17 cellular contexts compared by ENCODE assay signal in the genomic region with DNA sequence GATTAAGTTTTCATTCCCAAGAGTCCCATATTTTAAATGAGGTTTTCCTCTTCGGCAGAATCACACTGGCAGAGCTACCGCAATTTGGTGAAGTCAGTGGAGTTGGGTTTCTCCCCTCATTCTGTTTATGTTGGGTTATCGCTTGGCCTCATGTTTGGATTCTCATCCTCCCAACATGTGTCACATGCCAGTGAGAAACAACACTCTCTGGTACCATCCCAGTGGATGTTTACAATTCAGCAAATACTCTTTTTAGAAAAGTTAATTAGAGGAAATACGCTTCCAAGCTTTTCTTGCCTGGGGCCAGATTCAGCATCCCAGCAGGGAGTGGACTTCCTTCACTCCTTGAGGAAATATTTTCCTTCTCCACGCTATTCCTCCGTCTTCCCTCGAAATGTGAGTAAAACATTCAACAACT. TPM values are rescaled to one million over a fixed set of nuclear protein-coding genes. Genes with fewer than 3 reads are reported as not detected.
DNase-seq lines count a peak whose midpoint lies in the region; ATAC-seq and TF ChIP-seq lines count a peak whose summit lies in the region.
"Had no signal": no experiment of that assay in that cellular context is flagged by ENCODE, and none has a peak within 500 bp of the region (broad histone marks: within the 10 kb centered on the region; RNA-seq: fewer than 3 reads in every experiment).

No MANE protein-coding gene starts in this region.

- peak overlapping the region; percentile 18; the same call in 1 of the 3 replicates for H2BK15ac ChIP-seq in IMR-90 (ENCODE audit: low read depth, low read length)

- peak overlapping the region; percentile 75 for H3K4me3 ChIP-seq in AG04450 (ENCODE audit: low read depth, low read length)
- H3K4me3 ChIP-seq in IMR-90 (ENCODE audit: insufficient read depth, low read depth, low read length) = peak overlapping the region; percentile 8; the same call in 1 of the 2 replicates
- peak overlapping the region in 1 of 4 donors; percentile 36 for H3K4me3 ChIP-seq in esophagus squamous epithelium
- peak overlapping the region; percentile 44 for H3K4me3 ChIP-seq in ovary
- H3K4me3 ChIP-seq: BLaER1, tibial artery had no signal

- H3K4me1 ChIP-seq in IMR-90 (ENCODE audit: control insufficient read depth, insufficient read depth, low read length) = peaks cover 33% of the 10 kb centered on the region
- H3K4me1 ChIP-seq in esophagus squamous epithelium = peaks cover 0 to 18% (median 3%) of the 10 kb centered on the region in 3 donors
- H3K4me1 ChIP-seq in ovary (ENCODE audit: insufficient read depth) = no peaks in the 10 kb centered on the region
- H3K4me1 ChIP-seq: BLaER1 had no signal

- BruUV-seq in IMR-90 (replicated peaks; lab: Mats Ljungman, UMichigan) = no TSS peak

- TF ChIP-seq CTCF in AG04450 (IDR thresholded peaks at IDR 0.05; ENCODE audit: low read depth, low read length) (no peak), IMR-90 (conservative IDR thresholded peaks at IDR 0.05; ENCODE audit: low read depth, low read length) (no peak), esophagus squamous epithelium (IDR thresholded peaks at IDR 0.05) (no peak), ovary (IDR thresholded peaks at IDR 0.05) (no peak)

- H3K14ac ChIP-seq in IMR-90 (replicated peaks; ENCODE audit: low read depth, low read length) = peak overlapping the region; percentile 77

- no peak overlapping the region for H3K27ac Mint-ChIP-seq in stimulated activated naive B cell treated with anti-CD40 and anti-IgM and Interleukin-4, amounts not matched to agents 10 μg/mL and 1 μg/mL and 100 μg/mL, for 72 hours

- peak overlapping the region; percentile 4 for H3K27ac ChIP-seq in AG04450 (ENCODE audit: low read depth, low read length)
- H3K27ac ChIP-seq in IMR-90 (ENCODE audit: insufficient read depth, low read length) = peak overlapping the region; percentile 7; the same call in 1 of the 2 replicates
- peak overlapping the region in 3 of 4 donors; percentile 12 to 15 (median 12) for H3K27ac ChIP-seq in esophagus squamous epithelium
- no peak overlapping the region for H3K27ac ChIP-seq in ovary
- H3K27ac ChIP-seq: BLaER1, KMS-11, tibial artery, VCaP had no signal

- peak; percentile 10; the same call in 1 of the 2 replicates for ATAC-seq in IMR-90 (ENCODE audit: low read depth)
- ATAC-seq in stimulated activated naive B cell treated with anti-CD40 and anti-IgM and Interleukin-4, amounts not matched to agents 10 μg/mL and 1 μg/mL and 100 μg/mL, for 72 hours (replicated peaks) = no peak

- dilution Hi-C loops in IMR-90 (cut with HindIII; ENCODE audit: low sequenced_read_pairs, unreplicated experiment) = no loop called here

- peaks cover 3 to 7% of the 10 kb centered on the region in 2 donors for H3K4me1 Mint-ChIP-seq in stimulated activated naive B cell treated with anti-CD40 and anti-IgM and Interleukin-4, amounts not matched to agents 10 μg/mL and 1 μg/mL and 100 μg/mL, for 72 hours

- POLR2A ChIA-PET in AG04450 (lab: Yijun Ruan, JAX) (no interaction called here), IMR-90 (lab: Charles Lee; ENCODE audit: unreplicated experiment) (interaction anchor here (0.6 kb wide), 1 partner anchor 16 kb away, joined by 4 read pairs; no protein-coding TSS in a partner anchor)

- peak overlapping the region; percentile 9 to 45; a peak in 2 of 4 replicates for H4K8ac ChIP-seq in IMR-90 (ENCODE audit: low read depth in 2 of 2, low read length in 2 of 2)

- H4K5ac ChIP-seq in IMR-90 (ENCODE audit: low read depth, low read length) = peak overlapping the region; percentile 37; the same call in 1 of the 2 replicates

- CTCF ChIA-PET in AG04450 (lab: Charles Lee) = interaction anchor here (4.6 kb wide), 1 partner anchor 37 kb away, joined by 26 read pairs; no protein-coding TSS in a partner anchor
- CTCF ChIA-PET in IMR-90 (lab: Yijun Ruan, JAX) = interaction anchor here (1.1 kb wide), 1 partner anchor 36 kb away, joined by 3 read pairs; no protein-coding TSS in a partner anchor

- peaks cover 62 to 64% of the 10 kb centered on the region in 2 donors for H3K27me3 Mint-ChIP-seq in stimulated activated naive B cell treated with anti-CD40 and anti-IgM and Interleukin-4, amounts not matched to agents 10 μg/mL and 1 μg/mL and 100 μg/mL, for 72 hours

- H2BK120ac ChIP-seq in IMR-90 (ENCODE audit: low read depth, low read length) = peak overlapping the region; percentile 38; the same call in 1 of the 2 replicates

- peaks cover 0 to 1% of the 10 kb centered on the region in 2 donors for H3K9me3 Mint-ChIP-seq in stimulated activated naive B cell treated with anti-CD40 and anti-IgM and Interleukin-4, amounts not matched to agents 10 μg/mL and 1 μg/mL and 100 μg/mL, for 72 hours

- TF ChIP-seq POLR2A in IMR-90 (IDR thresholded peaks at IDR 0.05; ENCODE audit: low read depth, low read length) (no peak), esophagus squamous epithelium (IDR thresholded peaks at IDR 0.05) (no peak), ovary (IDR thresholded peaks at IDR 0.05) (no peak)

- 60% methylated on average over 3 of the region's 7 CpGs; no CpG with 5 or more reads in 1 of the 2 experiments for WGBS in IMR-90 (ENCODE audit: extremely low coverage in 2 of 2, insufficient read length in 1 of 2), 2 experiments
- WGBS in esophagus squamous epithelium, 2 donors = 49% methylated on average over 7 of the region's 7 CpGs
- WGBS in ovary, 3 donors = 4 to 6% (median 6%) methylated on average over 7 of the region's 7 CpGs

- no peaks in the 10 kb centered on the region for H3K36me3 Mint-ChIP-seq in stimulated activated naive B cell treated with anti-CD40 and anti-IgM and Interleukin-4, amounts not matched to agents 10 μg/mL and 1 μg/mL and 100 μg/mL, for 72 hours

- peak overlapping the region; percentile 57; the same call in 1 of the 2 replicates for H2AK5ac ChIP-seq in IMR-90 (ENCODE audit: low read depth, low read length)

- TF ChIP-seq EP300 in ovary (IDR thresholded peaks at IDR 0.05) = no peak

- TF ChIP-seq RAD21 in IMR-90 (IDR thresholded peaks at IDR 0.05; ENCODE audit: low read length) = no peak

- H3K27me3 ChIP-seq in AG04450 (ENCODE audit: control insufficient read depth, insufficient read depth, low read length) (no peaks in the 10 kb centered on the region), IMR-90 (ENCODE audit: control insufficient read depth, insufficient read depth, low read length) (no peaks in the 10 kb centered on the region), esophagus squamous epithelium (peaks cover 0 to 46% (median 0%) of the 10 kb centered on the region in 4 donors), ovary (no peaks in the 10 kb centered on the region)

- H3K56ac ChIP-seq in IMR-90 (ENCODE audit: extremely low read depth, insufficient read depth, low read length) = peak overlapping the region; percentile 39; the same call in 1 of the 2 replicates

- H3K4me2 ChIP-seq in IMR-90 (ENCODE audit: low read depth, low read length) = peak overlapping the region; percentile 88
- H3K4me2 ChIP-seq: BLaER1, KMS-11 had no signal

- peak overlapping the region; percentile 43 for H2BK5ac ChIP-seq in IMR-90 (ENCODE audit: low read depth, low read length, poor library complexity, severe bottlenecking)

- H4K20me1 ChIP-seq in IMR-90 (ENCODE audit: insufficient read depth, low read length) = peaks cover 8% of the 10 kb centered on the region; the same call in 1 of the 2 replicates
- H4K20me1 ChIP-seq: BLaER1 had no signal

- H2AK9ac ChIP-seq in IMR-90 (replicated peaks; ENCODE audit: low read depth, low read length, poor library complexity) = no peak overlapping the region

- H3K36me3 ChIP-seq in IMR-90 (ENCODE audit: control insufficient read depth, insufficient read depth, low read length) (0 out of 2 replicates have a peak, but pooled peaks cover 4% of the 10 kb centered on the region), esophagus squamous epithelium (no peaks in the 10 kb centered on the region), ovary (no peaks in the 10 kb centered on the region)
- H3K36me3 ChIP-seq: BLaER1, tibial artery had no signal

- H3K4me3 Mint-ChIP-seq in stimulated activated naive B cell treated with anti-CD40 and anti-IgM and Interleukin-4, amounts not matched to agents 10 μg/mL and 1 μg/mL and 100 μg/mL, for 72 hours = no peak overlapping the region

- H3K9me3 ChIP-seq in AG04450 (ENCODE audit: control insufficient read depth, insufficient read depth, low read length) (no peaks in the 10 kb centered on the region), IMR-90 (ENCODE audit: control insufficient read depth, insufficient read depth, low read length) (no peaks in the 10 kb centered on the region), esophagus squamous epithelium (no peaks in the 10 kb centered on the region), ovary (no peaks in the 10 kb centered on the region)
- H3K9me3 ChIP-seq: tibial artery had no signal

- in situ Hi-C loops in IMR-90 (cut with MboI; ENCODE audit: low sequenced_read_pairs) = no loop called here

- peaks cover 16% of the 10 kb centered on the region for H3K9me1 ChIP-seq in IMR-90 (ENCODE audit: insufficient read depth, low read length)

- peak overlapping the region; percentile 48 for H2BK20ac ChIP-seq in IMR-90 (ENCODE audit: low read depth, low read length)

- H4K91ac ChIP-seq in IMR-90 (ENCODE audit: insufficient read depth, low read depth, low read length) = peak overlapping the region; percentile 43; the same call in 1 of the 2 replicates

- H3K23ac ChIP-seq in IMR-90 (ENCODE audit: low read depth, low read length) = peak overlapping the region; percentile 80; the same call in 1 of the 2 replicates

- intact Hi-C loops in IMR-90 (cut with micrococcal nuclease) = no loop called here
- intact Hi-C loops in esophagus squamous epithelium (cut with DNase I) = no loop called here
- intact Hi-C loops in ovary (cut with DNase I) = no loop called here

- no peak overlapping the region for H3K9ac ChIP-seq in IMR-90 (ENCODE audit: low read depth, low read length)
- H3K9ac ChIP-seq: BLaER1, KMS-11 had no signal

- peak overlapping the region; percentile 69; the same call in 1 of the 2 replicates for H3K4ac ChIP-seq in IMR-90 (ENCODE audit: low read depth, low read length)

- peaks cover 33 to 75% of the 10 kb centered on the region in 2 experiments for H3K79me1 ChIP-seq in IMR-90 (ENCODE audit: low read depth in 1 of 2, low read length in 2 of 2)

- no peak overlapping the region for H2AFZ ChIP-seq in IMR-90 (replicated peaks; ENCODE audit: low read length, poor library complexity)

- H3K18ac ChIP-seq in IMR-90 (ENCODE audit: low read depth, low read length) = peak overlapping the region; percentile 24; the same call in 1 of the 2 replicates

- no peak for DNase-seq in AG04450 (ENCODE audit: low read depth, low spot score)
- DNase-seq in IMR-90 = peak; percentile 62
- DNase-seq in esophagus squamous epithelium (lab: John Stamatoyannopoulos, UW) = no peak
- DNase-seq in ovary = no peak
- DNase-seq in putamen (ENCODE audit: low spot score) = no peak
- no peak for DNase-seq in stimulated activated naive B cell treated with anti-CD40 and anti-IgM and Interleukin-4, amounts not matched to agents 10 μg/mL and 1 μg/mL and 100 μg/mL, for 72 hours
- no peak for DNase-seq in stimulated activated CD4-positive, alpha-beta T cell treated with anti-CD3 and anti-CD28 coated beads, Interleukin-2, amount 100 ng/mL, for 24 hours
- no peak for DNase-seq in NOMO-1 treated with dmso at 0.1 percent for 144 hours (lab: John Stamatoyannopoulos, UW; ENCODE audit: unreplicated experiment)
- DNase-seq: DND-41, glutamatergic neuron, GOT3, NCI-H187, small intestine, tibial artery had no signal

RNA-seq across cellular contexts. Expression of gene PAMR1, which starts 2.1 kb away (rescaled TPM):
- 215 and 247 TPM in 2 replicates for polyA plus RNA-seq in AG04450 (2011; rRNA removed)
- 171 and 216 TPM in 2 replicates for polyA minus RNA-seq in AG04450 (2011; rRNA and poly(A)+ RNA removed)
- 65.5 and 80.7 TPM in 2 replicates for total RNA-seq in IMR-90 (2012; rRNA removed)
- 67.5 and 70.7 TPM in 2 replicates for polyA plus RNA-seq in IMR-90 (2012; rRNA removed)
- 61.3 and 83.4 TPM in 2 replicates for polyA plus RNA-seq in IMR-90 (2012; cell fraction: cytosol; rRNA removed)
- 102 and 106 TPM in 2 replicates for polyA plus RNA-seq in IMR-90 (2012; cell fraction: nucleus; rRNA removed; ENCODE audit: low replicate concordance)
- 1 to 10 TPM in 3 of 4 donors, under 1 TPM in 1; 0.34 to 9.2 (median 3.8) TPM for total RNA-seq in esophagus squamous epithelium
- 1 to 10 TPM in 5 of 7 donors, under 1 TPM in 2; 0.25 to 7.0 (median 3.6) TPM for total RNA-seq in ovary
- polyA plus RNA-seq in ovary = 10 to 100 TPM in 1 of 2 donors, 1 to 10 TPM in 1; 1.2 to 25.8 TPM

Comparison
In these comparisons a context has a peak if more than half of its experiments do, and no peak if none do; other contexts are left out.
1. H3K27ac ChIP-seq: peak in AG04450 (single experiment), IMR-90 (single experiment) and esophagus squamous epithelium (3 of 4); none in ovary (0 of 2).